Comparison of ENCODE assay signal across 28 cellular contexts in genomic region chr14:104264495-104265265, GRCh38.
DNase-seq lines count a peak whose midpoint lies in the region; ATAC-seq, FAIRE-seq and TF ChIP-seq lines count a peak whose summit lies in the region.
"Had no signal": no experiment of that assay in that cellular context is flagged by ENCODE, and none has a peak within 500 bp of the region (broad histone marks: within the 10 kb centered on the region; RNA-seq: fewer than 3 reads in every experiment).

No MANE protein-coding gene starts in this region.

- H2AK5ac ChIP-seq in neuronal stem cell (ENCODE audit: low read depth, low read length), result peak overlapping the region; percentile 88

- no peak overlapping the region for H3K4me3 Mint-ChIP-seq in chondrocyte (ENCODE audit: unreplicated experiment)
- H3K4me3 Mint-ChIP-seq: brain; CD4-positive, alpha-beta memory T cell; dendritic cell treated with granulocyte-macrophage colony-stimulating factor and Interleukin-4, amounts not matched to agents 40 ng/mL and 50 ng/mL, for 4 days had no signal

- H3K23ac ChIP-seq in neuronal stem cell (ENCODE audit: low read depth, low read length, poor library complexity), result no peak overlapping the region

- H3K14ac ChIP-seq in neuronal stem cell (ENCODE audit: low read length), result peak overlapping the region; percentile 17

- TF ChIP-seq RAD21 in HepG2 (CRISPR knock-in tag; IDR thresholded peaks at IDR 0.05), result no peak

- intact Hi-C loops in right lobe of liver (cut with DNase I) (no loop called here), HepG2 (cut with micrococcal nuclease; ENCODE audit: unreplicated experiment) (no loop called here), upper lobe of right lung (cut with DNase I) (no loop called here)

- peak overlapping the region; percentile 76 for H3K18ac ChIP-seq in neuronal stem cell (ENCODE audit: low read length)

- in situ Hi-C loops in HepG2 (cut with HindIII; ENCODE audit: extremely low pct_ligation_motif_present, low pct_unique_long_range_greater_than_20kb), result no loop called here

- H3K4me3 ChIP-seq in right lobe of liver (no peak overlapping the region), HepG2 (replicated peaks in 1 of 3; ENCODE audit: insufficient read depth in 1 of 3, low read depth in 2 of 3, low read length in 3 of 3) (no peak overlapping the region), neuronal stem cell (ENCODE audit: low read length in 2 of 2) (no peak overlapping the region), upper lobe of right lung (no peak overlapping the region)
- H3K4me3 ChIP-seq: hepatocyte, SJCRH30, tibial artery had no signal

- TF ChIP-seq EP300 in HepG2 (IDR thresholded peaks at IDR 0.05; ENCODE audit: low read depth in 2 of 2, low read length in 2 of 2), result no peak
- TF ChIP-seq EP300 in HepG2 (CRISPR knock-in tag; IDR thresholded peaks at IDR 0.05; ENCODE audit: borderline replicate concordance), result no peak

- H3K27me3 ChIP-seq in right lobe of liver (no peaks in the 10 kb centered on the region), HepG2 (ENCODE audit: control insufficient read depth in 1 of 2, insufficient read depth in 2 of 2, low read length in 2 of 2) (peaks cover 2 to 5% of the 10 kb centered on the region in 2 experiments; a peak in 4 of 5 replicates), neuronal stem cell (ENCODE audit: control insufficient read depth in 3 of 3, insufficient read depth in 3 of 3, low read depth in 1 of 3, low read length in 3 of 3) (no peaks in the 10 kb centered on the region), upper lobe of right lung (no peaks in the 10 kb centered on the region)
- H3K27me3 ChIP-seq: hepatocyte, SJCRH30 had no signal

- H2AFZ ChIP-seq in HepG2 (ENCODE audit: low read length) (no peak overlapping the region), neuronal stem cell (ENCODE audit: low read length) (no peak overlapping the region)
- H2AFZ ChIP-seq: hepatocyte had no signal

- H2BK120ac ChIP-seq in neuronal stem cell (ENCODE audit: low read depth, low read length), result peak overlapping the region; percentile 61

- H3K27ac ChIP-seq in right lobe of liver (no peak overlapping the region), HepG2 (ENCODE audit: extremely low read length, insufficient read depth, low read length) (no peak overlapping the region), neuronal stem cell (replicated peaks; ENCODE audit: low read length) (no peak overlapping the region), upper lobe of right lung (no peak overlapping the region)
- H3K27ac ChIP-seq: epithelial cell of prostate, hepatocyte, SJCRH30, tibial artery had no signal

- WGBS in right lobe of liver (ENCODE audit: insufficient coverage, low coverage, low lambda C conversion rate, missing lambda C conversion rate), result 63% methylated on average over 8 of the region's 20 CpGs
- 35% methylated on average over 13 of the region's 20 CpGs for WGBS in HepG2 (ENCODE audit: low lambda C conversion rate)
- no CpG with 5 or more reads among the region's 20 CpGs for WGBS in neuronal stem cell (ENCODE audit: extremely low coverage in 2 of 2, insufficient read length in 2 of 2, insufficient replicate concordance in 1 of 2), 2 donors

- H3K4me1 Mint-ChIP-seq in chondrocyte (ENCODE audit: low read depth), result no peaks in the 10 kb centered on the region

- H3K4me2 ChIP-seq in HepG2 (ENCODE audit: low read depth, low read length) (no peak overlapping the region), neuronal stem cell (ENCODE audit: insufficient read depth, low read length, poor library complexity, severe bottlenecking) (no peak overlapping the region)
- H3K4me2 ChIP-seq: hepatocyte had no signal

- H4K91ac ChIP-seq in neuronal stem cell (ENCODE audit: low read depth, low read length, poor library complexity), result no peak overlapping the region

- ATAC-seq in right lobe of liver (no peak), HepG2 (no peak), upper lobe of right lung (no peak)
- ATAC-seq: activated naive CD4-positive, alpha-beta T cell treated with anti-CD3 and anti-CD28 coated beads, Interleukin-2, amount 50 U/mL, for 72 hours; PC-3 had no signal

- H3K9ac ChIP-seq in HepG2 (ENCODE audit: insufficient read depth, low read depth, low read length), result no peak overlapping the region
- H3K9ac ChIP-seq in neuronal stem cell (ENCODE audit: low read depth, low read length, poor library complexity), result no peak overlapping the region

- no peaks in the 10 kb centered on the region for H3K36me3 Mint-ChIP-seq in chondrocyte (ENCODE audit: low read depth)
- H3K36me3 Mint-ChIP-seq: activated naive CD4-positive, alpha-beta T cell treated with anti-CD3 and anti-CD28 coated beads, Interleukin-2, amount 50 U/mL, for 72 hours; brain; CD4-positive, alpha-beta memory T cell had no signal

- H2BK15ac ChIP-seq in neuronal stem cell (ENCODE audit: low read length), result no peak overlapping the region

- DNase-seq in right lobe of liver, result peak; percentile 9 to 54 (median 35)
- DNase-seq in HepG2 (ENCODE audit: low spot score), result no peak
- peak; percentile 93 for DNase-seq in chondrocyte (ENCODE audit: low spot score)
- no peak for DNase-seq in neuronal stem cell (ENCODE audit: low spot score)
- peak; percentile 43 for DNase-seq in upper lobe of right lung
- no peak for DNase-seq in NK-92 (lab: John Stamatoyannopoulos, UW; ENCODE audit: unreplicated experiment)
- no peak for DNase-seq in GM12892 (ENCODE audit: insufficient read length)
- no peak for DNase-seq in NCI-H510A treated with DMSO at 0.1 percent for 48 hours (lab: John Stamatoyannopoulos, UW)
- DNase-seq: activated CD4-positive, alpha-beta T cell treated with anti-CD3 and anti-CD28 coated beads, Interleukin-2, amount 50 U/mL, for 1 hour; CD4-positive, alpha-beta memory T cell; DMS53; GF-D8; KG1; NCI-H187 treated with DMSO at 0.1 percent for 48 hours; occipital lobe; PC-3; SJCRH30; stimulated activated CD4-positive, alpha-beta T cell treated with anti-CD3 and anti-CD28 coated beads, Interleukin-1b, Interleukin-23, amount 100 ng/mL, for 48 hours; stimulated activated naive CD4-positive, alpha-beta T cell had no signal

- H4K8ac ChIP-seq in neuronal stem cell (ENCODE audit: low read depth, low read length), result no peak overlapping the region

- H4K20me1 ChIP-seq in HepG2 (ENCODE audit: insufficient read depth, low read length), result no peaks in the 10 kb centered on the region

- no peaks in the 10 kb centered on the region for H3K79me2 ChIP-seq in HepG2 (ENCODE audit: insufficient read depth, low read length)
- H3K79me2 ChIP-seq: hepatocyte had no signal

- H3K79me1 ChIP-seq in neuronal stem cell (ENCODE audit: low read depth, low read length), result no peaks in the 10 kb centered on the region

- H3K9me3 Mint-ChIP-seq in chondrocyte (ENCODE audit: low read depth), result peaks cover 16% of the 10 kb centered on the region

- H3K36me3 ChIP-seq in right lobe of liver, result no peaks in the 10 kb centered on the region
- H3K36me3 ChIP-seq in HepG2 (replicated peaks in 1 of 2; ENCODE audit: control insufficient read depth in 1 of 2, insufficient read depth in 2 of 2, low read length in 2 of 2), result no peaks in the 10 kb centered on the region
- H3K36me3 ChIP-seq in neuronal stem cell (replicated peaks in 1 of 2; ENCODE audit: control insufficient read depth in 2 of 2, insufficient read depth in 2 of 2, low read length in 2 of 2), result no peaks in the 10 kb centered on the region
- H3K36me3 ChIP-seq in upper lobe of right lung, result no peaks in the 10 kb centered on the region
- H3K36me3 ChIP-seq: tibial artery had no signal

- peak overlapping the region; percentile 39 for H2BK5ac ChIP-seq in neuronal stem cell (ENCODE audit: low read length)

- no peak for FAIRE-seq in HepG2 (lab: Jason Lieb, UNC)
- no peak for FAIRE-seq in GM12892 (lab: Jason Lieb, UNC)
- FAIRE-seq: GM19239, H1, islet of Langerhans had no signal

- no peak overlapping the region for H3K27ac Mint-ChIP-seq in chondrocyte (ENCODE audit: unreplicated experiment)
- H3K27ac Mint-ChIP-seq: CD4-positive, alpha-beta memory T cell; dendritic cell treated with granulocyte-macrophage colony-stimulating factor and Interleukin-4, amounts not matched to agents 40 ng/mL and 50 ng/mL, for 4 days had no signal

- H3K4ac ChIP-seq in neuronal stem cell (ENCODE audit: low read length), result peak overlapping the region; percentile 37

- H3K27me3 Mint-ChIP-seq in chondrocyte (ENCODE audit: low read depth), result peaks cover 16% of the 10 kb centered on the region
- H3K27me3 Mint-ChIP-seq: CD4-positive, alpha-beta memory T cell; dendritic cell treated with granulocyte-macrophage colony-stimulating factor and Interleukin-4, amounts not matched to agents 40 ng/mL and 50 ng/mL, for 4 days had no signal

- no peak overlapping the region for H2BK12ac ChIP-seq in neuronal stem cell (ENCODE audit: low read length)

- BruUV-seq in HepG2 (replicated peaks; lab: Mats Ljungman, UMichigan), result no TSS peak

- no peaks in the 10 kb centered on the region for H3K9me3 ChIP-seq in right lobe of liver
- no peaks in the 10 kb centered on the region for H3K9me3 ChIP-seq in HepG2 (ENCODE audit: low read length)
- H3K9me3 ChIP-seq in neuronal stem cell (replicated peaks in 1 of 2; ENCODE audit: control insufficient read depth in 2 of 2, insufficient read depth in 1 of 2, low read depth in 1 of 2, low read length in 2 of 2), result peaks cover 0 to 5% of the 10 kb centered on the region in 2 donors
- no peaks in the 10 kb centered on the region for H3K9me3 ChIP-seq in upper lobe of right lung
- H3K9me3 ChIP-seq: SJCRH30, tibial artery had no signal

- TF ChIP-seq POLR2A in right lobe of liver (IDR thresholded peaks at IDR 0.05) (no peak), HepG2 (IDR thresholded peaks at IDR 0.05; ENCODE audit: insufficient read depth in 1 of 2, low read depth in 2 of 2, low read length in 2 of 2) (no peak), GM12892 (IDR thresholded peaks at IDR 0.05; ENCODE audit: low read depth, low read length) (no peak)

- POLR2A ChIA-PET in HepG2 (lab: Yijun Ruan, JAX), result no interaction called here

- TF ChIP-seq CTCF in right lobe of liver (IDR thresholded peaks at IDR 0.05) (no peak), HepG2 (CRISPR knock-in tag; IDR thresholded peaks at IDR 0.05) (no peak), chondrocyte (IDR thresholded peaks at IDR 0.05) (no peak), upper lobe of right lung (IDR thresholded peaks at IDR 0.05) (no peak)

- CTCF ChIA-PET in HepG2 (lab: Yijun Ruan, JAX; ENCODE audit: low intra/inter-chr PET ratio, low total read pairs), result no interaction called here

- H3K4me1 ChIP-seq in right lobe of liver (no peaks in the 10 kb centered on the region), HepG2 (ENCODE audit: insufficient read depth, low read length) (no peaks in the 10 kb centered on the region), neuronal stem cell (ENCODE audit: control insufficient read depth in 2 of 2, insufficient read depth in 1 of 2, low read depth in 1 of 2, low read length in 2 of 2) (no peaks in the 10 kb centered on the region), upper lobe of right lung (no peaks in the 10 kb centered on the region)
- H3K4me1 ChIP-seq: SJCRH30, tibial artery had no signal

TF ChIP-seq in HepG2, 621 proteins besides CTCF, POLR2A, EP300 and RAD21:
- no peak for TF ChIP-seq SMAD1 (CRISPR knock-in tag; IDR thresholded peaks at IDR 0.05; ENCODE audit: borderline replicate concordance, low read depth)

Comparison
In these comparisons a context has a peak if more than half of its experiments do, and no peak if none do; other contexts are left out.
1. DNase-seq: peak in right lobe of liver (3 of 3), chondrocyte (single experiment) and upper lobe of right lung (single experiment); none in HepG2 (single experiment), neuronal stem cell (single experiment), NK-92 (single experiment), GM12892 (single experiment) and NCI-H510A treated with DMSO at 0.1 percent for 48 hours (single experiment).